Comparison of ENCODE assay signal across 11 cellular contexts in genomic region chr3:74465652-74466415, GRCh38.
DNase-seq lines count a peak whose midpoint lies in the region; ATAC-seq and TF ChIP-seq lines count a peak whose summit lies in the region.
"Had no signal": no experiment of that assay in that cellular context is flagged by ENCODE, and none has a peak within 500 bp of the region (broad histone marks: within the 10 kb centered on the region; RNA-seq: fewer than 3 reads in every experiment).

No MANE protein-coding gene starts in this region.

- in situ Hi-C loops in G401 (cut with HindIII; ENCODE audit: low sequenced_read_pairs), result no loop called here

- intact Hi-C loops in sciatic nerve (cut with DNase I), result no loop called here

- ATAC-seq in SK-N-SH treated with all-trans-retinoic acid at 6 μM for 48 hours (peak; percentile 68), sciatic nerve (peak; percentile 36), GM18498 (IDR thresholded peaks at IDR 0.05; ENCODE audit: unreplicated experiment) (no peak)
- ATAC-seq: esophagus mucosa, left lung had no signal

- peak; percentile 7 for DNase-seq in G401 (ENCODE audit: low spot score)
- DNase-seq in fibroblast of the conjunctiva (ENCODE audit: low read depth), result peak; percentile 18
- no peak for DNase-seq in sciatic nerve (ENCODE audit: low spot score)
- DNase-seq in cerebellum (ENCODE audit: low spot score), result no peak
- no peak for DNase-seq in NCI-H2196 (lab: John Stamatoyannopoulos, UW; ENCODE audit: unreplicated experiment)
- DNase-seq: dermis blood vessel endothelial cell, left lung, NCI-H524 treated with DMSO at 0.1 percent for 48 hours had no signal

TF ChIP-seq in SK-N-SH treated with all-trans-retinoic acid at 6 μM for 48 hours, 23 proteins besides CTCF, POLR2A, EP300 and RAD21:
- no peak for TF ChIP-seq CREB5 (CRISPR knock-in tag; IDR thresholded peaks at IDR 0.05; ENCODE audit: low read depth)

Comparison
In these comparisons a context has a peak if more than half of its experiments do, and no peak if none do; other contexts are left out.
1. DNase-seq: peak in G401 (single experiment) and fibroblast of the conjunctiva (single experiment); none in sciatic nerve (single experiment), cerebellum (single experiment) and NCI-H2196 (single experiment).